In the genomic region with DNA sequence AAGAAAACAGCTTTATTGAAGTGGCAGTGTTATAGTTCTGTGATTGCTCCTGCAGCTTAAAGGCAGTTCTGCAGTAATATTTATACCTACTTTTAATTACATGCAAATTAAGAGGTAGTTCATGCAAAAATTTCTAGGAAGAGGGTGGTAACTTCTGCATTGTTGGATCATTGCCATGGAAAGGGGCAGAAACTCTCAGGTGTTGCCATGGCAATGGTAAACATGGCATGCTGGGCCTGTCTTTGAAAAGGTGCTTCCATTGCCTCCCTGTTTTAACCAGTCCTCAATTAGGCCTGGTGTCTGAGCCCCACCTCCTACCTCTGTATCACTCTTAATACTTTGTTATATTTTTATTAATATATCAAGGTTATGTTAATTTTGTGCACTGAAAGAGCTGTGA, we compare ENCODE assay signal across 22 cellular contexts.
"Had no signal": no experiment of that assay in that cellular context is flagged by ENCODE, and none has a peak within 500 bp of the region (broad histone marks: within the 10 kb centered on the region; RNA-seq: fewer than 3 reads in every experiment).

No MANE protein-coding gene starts in this region.

- H3K4me1 ChIP-seq: breast epithelium, esophagus muscularis mucosa, foreskin keratinocyte, uterus had no signal

- H3K27ac ChIP-seq: breast epithelium, esophagus muscularis mucosa, foreskin keratinocyte, heart right ventricle, ovary, skin epidermis, thoracic aorta, uterus, VCaP had no signal

- ATAC-seq: activated naive CD4-positive, alpha-beta T cell treated with anti-CD3 and anti-CD28 coated beads, Interleukin-2, amount 50 U/mL, for 72 hours; activated T-cell treated with anti-CD3 and anti-CD28 coated beads, Interleukin-2, amount 50 U/mL, for 72 hours; foreskin keratinocyte; heart right ventricle; naive thymus-derived CD4-positive, alpha-beta T cell; sciatic nerve; stimulated activated effector memory CD8-positive, alpha-beta T cell treated with anti-CD3 and anti-CD28 coated beads, Interleukin-12 subunit alpha, Interleukin-12 subunit beta, amount 100 ng/mL, for 72 hours had no signal

- DNase-seq: activated CD4-positive, alpha-beta T cell treated with anti-CD3 and anti-CD28 coated beads for 4 hours; activated CD4-positive, alpha-beta T cell treated with anti-CD3 and anti-CD28 coated beads, Interleukin-2, amount 50 U/mL, for 4 hours; activated naive CD4-positive, alpha-beta T cell; activated T-cell treated with anti-CD3 and anti-CD28 coated beads for 4 hours; activated T-cell treated with anti-CD3 and anti-CD28 coated beads, Interleukin-2, amount 50 U/mL, for 72 hours; central memory CD4-positive, alpha-beta T cell; foreskin keratinocyte; heart right ventricle; midbrain; naive thymus-derived CD4-positive, alpha-beta T cell; ovary; stimulated activated CD4-positive, alpha-beta T cell treated with anti-CD3 and anti-CD28 coated beads, Interleukin-4, amount 100 ng/mL, for 24 hours; trophoblast cell; uterus had no signal

- H3K9me3 ChIP-seq: breast epithelium, esophagus muscularis mucosa, ovary, thoracic aorta, uterus had no signal

- H3K36me3 ChIP-seq: breast epithelium, esophagus muscularis mucosa, heart right ventricle, ovary, thoracic aorta, uterus had no signal

- H3K27me3 ChIP-seq: breast epithelium, esophagus muscularis mucosa, foreskin keratinocyte, heart right ventricle, ovary, uterus had no signal

- H3K4me3 ChIP-seq: breast epithelium, esophagus muscularis mucosa, heart right ventricle, ovary, skin epidermis, thoracic aorta, uterus had no signal
